In the genomic region with DNA sequence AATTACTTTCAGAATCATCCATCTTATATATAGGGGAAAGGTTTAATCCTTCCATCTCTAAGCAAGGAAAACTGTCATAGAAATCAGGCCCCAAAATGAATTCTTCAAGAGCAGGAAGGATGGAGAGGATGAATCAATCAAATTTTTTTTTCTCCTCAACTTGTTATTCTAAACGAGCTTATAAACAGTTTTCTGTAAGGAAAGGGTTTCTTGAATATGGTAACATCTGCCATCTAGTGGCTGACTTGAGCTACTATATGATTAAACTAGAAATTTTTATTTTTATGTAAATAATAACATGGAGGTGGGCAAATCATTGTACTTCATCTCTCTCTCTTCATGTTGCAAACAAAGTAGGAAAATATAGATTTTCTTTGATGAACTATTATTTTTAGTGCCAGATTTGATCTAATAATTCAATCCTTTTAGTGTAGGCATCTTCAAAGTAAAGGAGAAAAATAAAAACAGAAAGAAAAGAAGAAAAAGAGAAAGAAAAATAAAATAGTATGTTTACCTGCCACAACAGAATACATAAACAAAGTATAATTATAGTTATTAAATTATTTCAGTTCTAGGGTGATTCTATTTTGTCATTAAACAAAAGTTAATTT, we compare ENCODE assay signal across 8 cellular contexts.
A peak's percentile ranks its signal among the peaks of the same experiment; 100 is the strongest.
DNase-seq lines count a peak whose midpoint lies in the region; ATAC-seq and TF ChIP-seq lines count a peak whose summit lies in the region.

No MANE protein-coding gene starts in this region.

- H3K9ac ChIP-seq in SK-N-SH: no peak overlapping the region

- H3K4me3 ChIP-seq in A673 (ENCODE audit: low read depth, low read length, poor library complexity, severe bottlenecking): no peak overlapping the region
- no peak overlapping the region for H3K4me3 ChIP-seq in GM12875 (ENCODE audit: low read depth, low read length)
- no peak overlapping the region; a peak in 1 of 4 replicates for H3K4me3 ChIP-seq in SK-N-SH (ENCODE audit: low read depth in 2 of 2, low read length in 1 of 2)
- H3K4me3 ChIP-seq in fibroblast of pulmonary artery (replicated peaks; ENCODE audit: low read depth, low read length): no peak overlapping the region

- CTCF ChIA-PET in A673 (lab: Charles Lee): interaction anchor here (1.1 kb wide), 1 partner anchor 502 kb away, joined by 13 read pairs; the partner anchor contains the start of gene ZBBX
- CTCF ChIA-PET in SK-N-SH (lab: Yijun Ruan, JAX): interaction anchor here (0.6 to 2.7 kb wide), 33 partner anchors 9 to 502 kb away, joined by 3 to 29 read pairs (median 4); partner anchors contain the start of genes SERPINI1 and ZBBX

- H2AFZ ChIP-seq in SK-N-SH (ENCODE audit: low read depth): no peak overlapping the region; the same call in 1 of the 2 replicates

- H3F3A ChIP-seq in SK-N-SH (replicated peaks; ENCODE audit: insufficient read depth): no peaks in the 10 kb centered on the region

- H4K20me1 ChIP-seq in SK-N-SH (ENCODE audit: insufficient read depth): no peaks in the 10 kb centered on the region

- H3K36me3 ChIP-seq in A673 (ENCODE audit: insufficient read depth, low read length, poor library complexity, severe bottlenecking) (no peaks in the 10 kb centered on the region), SK-N-SH (replicated peaks in 1 of 2; ENCODE audit: control insufficient read depth in 1 of 2, insufficient read depth in 2 of 2, low read length in 1 of 2) (no peaks in the 10 kb centered on the region)

- ATAC-seq in HG02763 (IDR thresholded peaks at IDR 0.05; ENCODE audit: unreplicated experiment): peak; percentile 79

- no peak overlapping the region for H3K27ac ChIP-seq in A673 (ENCODE audit: low read depth, low read length, poor library complexity, severe bottlenecking)
- H3K27ac ChIP-seq in SK-N-SH (ENCODE audit: low read depth in 2 of 2, low read length in 1 of 2): no peak overlapping the region

- peak; percentile 54 for DNase-seq in A673 (ENCODE audit: low spot score)
- DNase-seq in NCI-H1092 treated with DMSO at 0.1 percent for 48 hours (lab: John Stamatoyannopoulos, UW): peak; percentile 70
- DNase-seq in SK-N-SH: peak; percentile 21
- DNase-seq in fibroblast of pulmonary artery (ENCODE audit: low read depth): peak; percentile 75
- DNase-seq in pulmonary artery endothelial cell (ENCODE audit: low read depth, low spot score): peak; percentile 3
- no peak for DNase-seq in activated CD8-positive, alpha-beta memory T cell treated with anti-CD3 and anti-CD28 coated beads, Interleukin-2, amount 50 U/mL, for 48 hours

- no TSS peak for BruUV-seq in A673 (replicated peaks; lab: Mats Ljungman, UMichigan)

- WGBS in SK-N-SH (ENCODE audit: low lambda C conversion rate): 0% methylated on average over 1 of the region's 1 CpG

- no peaks in the 10 kb centered on the region for H3K79me2 ChIP-seq in SK-N-SH (ENCODE audit: insufficient read depth)

- H3K9me3 ChIP-seq in A673 (ENCODE audit: low read depth, low read length, poor library complexity, severe bottlenecking) (no peaks in the 10 kb centered on the region), SK-N-SH (no peaks in the 10 kb centered on the region)

- H3K27me3 ChIP-seq in A673 (replicated peaks; ENCODE audit: insufficient read depth, low read depth, low read length, poor library complexity) (no peaks in the 10 kb centered on the region), SK-N-SH (ENCODE audit: insufficient read depth) (no peaks in the 10 kb centered on the region)

- POLR2A ChIA-PET in A673 (lab: Charles Lee; ENCODE audit: low non-redundant PET) (no interaction called here), SK-N-SH (lab: Yijun Ruan, JAX) (interaction anchor here (1.2 kb wide), 1 partner anchor 147 kb away, joined by 4 read pairs; the partner anchor contains the start of genes PDCD10 and SERPINI1)

- TF ChIP-seq EP300 in SK-N-SH (IDR thresholded peaks at IDR 0.05; ENCODE audit: borderline replicate concordance in 1 of 2, low read depth in 1 of 2, low read length in 1 of 2): no peak

- peak; percentile 75 for TF ChIP-seq RAD21 in SK-N-SH (IDR thresholded peaks at IDR 0.05; ENCODE audit: low read length)

- intact Hi-C loops in A673 (cut with micrococcal nuclease; ENCODE audit: unreplicated experiment): loop anchor here (1.0 to 5.0 kb wide), 4 partner anchors 45 to 502 kb away; partner anchors contain the start of genes SERPINI1 and ZBBX

- H3K9me2 ChIP-seq in SK-N-SH: no peaks in the 10 kb centered on the region

- H3K4me1 ChIP-seq in A673 (ENCODE audit: insufficient read depth, low read length, poor library complexity, severe bottlenecking): no peaks in the 10 kb centered on the region
- no peaks in the 10 kb centered on the region; a peak in 1 of 4 replicates for H3K4me1 ChIP-seq in SK-N-SH (ENCODE audit: control insufficient read depth in 1 of 2, insufficient read depth in 2 of 2, low read depth in 1 of 2, low read length in 1 of 2)

- TF ChIP-seq CTCF in A673 (conservative IDR thresholded peaks at IDR 0.05; ENCODE audit: low read depth, low read length) (peak; percentile 70), GM12875 (IDR thresholded peaks at IDR 0.05; ENCODE audit: borderline replicate concordance, insufficient read depth, low read depth, low read length) (peak; percentile 26; the same call in 1 of the 2 replicates), SK-N-SH (IDR thresholded peaks at IDR 0.05) (peak; percentile 76), fibroblast of pulmonary artery (IDR thresholded peaks at IDR 0.05; ENCODE audit: low read length, missing control alignments) (peak; percentile 62)

- H3K4me2 ChIP-seq in SK-N-SH: no peak overlapping the region; the same call in 1 of the 2 replicates

TF ChIP-seq in SK-N-SH, 30 proteins besides CTCF, POLR2A, EP300 and RAD21:
- TF ChIP-seq SMC3 (IDR thresholded peaks at IDR 0.05; ENCODE audit: low read depth, low read length): peak; percentile 39
- TF ChIP-seq, protein P1, sequence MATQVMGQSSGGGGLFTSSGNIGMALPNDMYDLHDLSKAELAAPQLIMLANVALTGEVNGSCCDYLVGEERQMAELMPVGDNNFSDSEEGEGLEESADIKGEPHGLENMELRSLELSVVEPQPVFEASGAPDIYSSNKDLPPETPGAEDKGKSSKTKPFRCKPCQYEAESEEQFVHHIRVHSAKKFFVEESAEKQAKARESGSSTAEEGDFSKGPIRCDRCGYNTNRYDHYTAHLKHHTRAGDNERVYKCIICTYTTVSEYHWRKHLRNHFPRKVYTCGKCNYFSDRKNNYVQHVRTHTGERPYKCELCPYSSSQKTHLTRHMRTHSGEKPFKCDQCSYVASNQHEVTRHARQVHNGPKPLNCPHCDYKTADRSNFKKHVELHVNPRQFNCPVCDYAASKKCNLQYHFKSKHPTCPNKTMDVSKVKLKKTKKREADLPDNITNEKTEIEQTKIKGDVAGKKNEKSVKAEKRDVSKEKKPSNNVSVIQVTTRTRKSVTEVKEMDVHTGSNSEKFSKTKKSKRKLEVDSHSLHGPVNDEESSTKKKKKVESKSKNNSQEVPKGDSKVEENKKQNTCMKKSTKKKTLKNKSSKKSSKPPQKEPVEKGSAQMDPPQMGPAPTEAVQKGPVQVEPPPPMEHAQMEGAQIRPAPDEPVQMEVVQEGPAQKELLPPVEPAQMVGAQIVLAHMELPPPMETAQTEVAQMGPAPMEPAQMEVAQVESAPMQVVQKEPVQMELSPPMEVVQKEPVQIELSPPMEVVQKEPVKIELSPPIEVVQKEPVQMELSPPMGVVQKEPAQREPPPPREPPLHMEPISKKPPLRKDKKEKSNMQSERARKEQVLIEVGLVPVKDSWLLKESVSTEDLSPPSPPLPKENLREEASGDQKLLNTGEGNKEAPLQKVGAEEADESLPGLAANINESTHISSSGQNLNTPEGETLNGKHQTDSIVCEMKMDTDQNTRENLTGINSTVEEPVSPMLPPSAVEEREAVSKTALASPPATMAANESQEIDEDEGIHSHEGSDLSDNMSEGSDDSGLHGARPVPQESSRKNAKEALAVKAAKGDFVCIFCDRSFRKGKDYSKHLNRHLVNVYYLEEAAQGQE (IDR thresholded peaks at IDR 0.05; ENCODE audit: low read depth, low read length): no peak

Comparison
In these comparisons a context has a peak if more than half of its experiments do, and no peak if none do; other contexts are left out.
1. CTCF ChIP-seq: peak in every context shown above with its lines; median percentile 76 in SK-N-SH; 70 in A673; 62 in fibroblast of pulmonary artery; 26 in GM12875.